9 cellular contexts compared by ENCODE assay signal in the genomic region with DNA sequence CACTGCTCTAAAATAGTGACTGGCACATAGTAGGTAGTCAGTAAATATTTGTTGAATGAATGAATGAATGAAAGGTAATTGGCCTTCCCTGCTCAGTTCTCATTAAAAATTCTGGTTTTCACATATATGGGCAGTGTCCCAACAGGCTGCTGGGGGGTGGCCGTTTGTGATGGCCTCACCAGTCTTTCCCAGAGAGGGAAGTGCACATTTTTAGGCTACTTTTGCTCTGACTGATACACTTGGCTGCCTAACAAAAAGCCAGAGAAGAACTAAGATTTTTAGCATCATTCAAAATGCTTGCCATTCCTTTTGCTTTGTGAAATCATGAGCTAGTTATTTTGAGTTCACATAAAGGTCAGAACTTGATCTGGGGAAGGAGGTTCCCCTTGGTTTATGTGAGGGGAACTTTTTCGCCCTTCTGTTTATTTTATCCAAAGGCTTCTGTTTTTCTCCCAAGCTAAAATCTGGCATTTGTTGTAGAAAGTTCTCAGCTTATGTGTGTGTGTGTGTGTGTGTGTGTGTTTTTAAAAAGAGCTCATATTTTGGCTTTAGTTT.
DNase-seq lines count a peak whose midpoint lies in the region; ATAC-seq lines count a peak whose summit lies in the region.
"Had no signal": no experiment of that assay in that cellular context is flagged by ENCODE, and none has a peak within 500 bp of the region (broad histone marks: within the 10 kb centered on the region; RNA-seq: fewer than 3 reads in every experiment).

No MANE protein-coding gene starts in this region.

- peaks cover 31% of the 10 kb centered on the region for H3K36me3 Mint-ChIP-seq in stimulated activated effector memory CD8-positive, alpha-beta T cell treated with anti-CD3 and anti-CD28 coated beads, Interleukin-12 subunit alpha, Interleukin-12 subunit beta, amount 100 ng/mL, for 72 hours

- H3K9me3 Mint-ChIP-seq in stimulated activated effector memory CD8-positive, alpha-beta T cell treated with anti-CD3 and anti-CD28 coated beads, Interleukin-12 subunit alpha, Interleukin-12 subunit beta, amount 100 ng/mL, for 72 hours: no peaks in the 10 kb centered on the region

- DNase-seq in H4 (ENCODE audit: low spot score) (peak; percentile 89), adipocyte (ENCODE audit: low read depth) (peak; percentile 96), iris pigment epithelial cell (ENCODE audit: low read depth) (peak; percentile 98), NCI-H446 (lab: John Stamatoyannopoulos, UW) (no peak)
- no peak for DNase-seq in stimulated activated effector memory CD8-positive, alpha-beta T cell treated with anti-CD3 and anti-CD28 coated beads, Interleukin-12 subunit alpha, Interleukin-12 subunit beta, amount 100 ng/mL, for 72 hours (ENCODE audit: low spot score in 2 of 2)
- DNase-seq in stimulated activated CD4-positive, alpha-beta T cell treated with anti-CD3 and anti-CD28 coated beads, Interleukin-12 subunit alpha, Interleukin-12 subunit beta, amount 100 ng/mL, for 4 hours: no peak

- no peaks in the 10 kb centered on the region for H3K36me3 ChIP-seq in adipocyte (ENCODE audit: control insufficient read depth, insufficient read depth, low read length, severe bottlenecking)

- H3K9ac ChIP-seq in adipocyte (ENCODE audit: low read length): peak overlapping the region; percentile 85

- no peak overlapping the region for H3K4me3 Mint-ChIP-seq in stimulated activated effector memory CD8-positive, alpha-beta T cell treated with anti-CD3 and anti-CD28 coated beads, Interleukin-12 subunit alpha, Interleukin-12 subunit beta, amount 100 ng/mL, for 72 hours

- peak overlapping the region; percentile 60 for H3K4me3 ChIP-seq in adipocyte (ENCODE audit: low read length)
- H3K4me3 ChIP-seq: SK-N-MC had no signal

- peak overlapping the region; percentile 85 for H3K27ac Mint-ChIP-seq in stimulated activated effector memory CD8-positive, alpha-beta T cell treated with anti-CD3 and anti-CD28 coated beads, Interleukin-12 subunit alpha, Interleukin-12 subunit beta, amount 100 ng/mL, for 72 hours

- no peaks in the 10 kb centered on the region for H3K9me3 ChIP-seq in adipocyte (ENCODE audit: control insufficient read depth, low read length)

- no peak for ATAC-seq in stimulated activated effector memory CD8-positive, alpha-beta T cell treated with anti-CD3 and anti-CD28 coated beads, Interleukin-12 subunit alpha, Interleukin-12 subunit beta, amount 100 ng/mL, for 72 hours
- ATAC-seq in GM21390 (IDR thresholded peaks at IDR 0.05; ENCODE audit: unreplicated experiment): no peak
- ATAC-seq in GM18498 (IDR thresholded peaks at IDR 0.05; ENCODE audit: unreplicated experiment): no peak

- H3K4me1 Mint-ChIP-seq in stimulated activated effector memory CD8-positive, alpha-beta T cell treated with anti-CD3 and anti-CD28 coated beads, Interleukin-12 subunit alpha, Interleukin-12 subunit beta, amount 100 ng/mL, for 72 hours: peaks cover 31% of the 10 kb centered on the region

- H3K4me1 ChIP-seq in adipocyte (ENCODE audit: control insufficient read depth, insufficient read depth, low read length): peaks cover 12% of the 10 kb centered on the region

- H3K27me3 ChIP-seq in adipocyte (replicated peaks; ENCODE audit: control insufficient read depth, insufficient read depth, low read length): no peaks in the 10 kb centered on the region

Comparison
In these comparisons a context has a peak if more than half of its experiments do, and no peak if none do; other contexts are left out.
1. DNase-seq: peak in H4 (single experiment), adipocyte (single experiment) and iris pigment epithelial cell (single experiment); none in stimulated activated effector memory CD8-positive, alpha-beta T cell treated with anti-CD3 and anti-CD28 coated beads, Interleukin-12 subunit alpha, Interleukin-12 subunit beta, amount 100 ng/mL, for 72 hours (0 of 2), NCI-H446 (0 of 2) and stimulated activated CD4-positive, alpha-beta T cell treated with anti-CD3 and anti-CD28 coated beads, Interleukin-12 subunit alpha, Interleukin-12 subunit beta, amount 100 ng/mL, for 4 hours (single experiment).